ENCODE assay signal across 8 cellular contexts in genomic region chr2:175690113-175690716, GRCh38.
DNase-seq lines count a peak whose midpoint lies in the region; ATAC-seq and TF ChIP-seq lines count a peak whose summit lies in the region.

No MANE protein-coding gene starts in this region.

- ATAC-seq in HG03159 (IDR thresholded peaks at IDR 0.05; ENCODE audit: unreplicated experiment) (peak; percentile 86), HG03196 (IDR thresholded peaks at IDR 0.05; ENCODE audit: unreplicated experiment) (no peak)

- intact Hi-C loops in breast epithelium (cut with DNase I; ENCODE audit: low total_unique reads) (no loop called here), thyroid gland (cut with DNase I) (no loop called here)

- no peak overlapping the region for H3K4me3 ChIP-seq in GM06990 (replicated peaks; ENCODE audit: low read depth, low read length)
- no peak overlapping the region for H3K4me3 ChIP-seq in breast epithelium
- H3K4me3 ChIP-seq in thyroid gland (replicated peaks in 1 of 3): no peak overlapping the region

- peak; percentile 54 for DNase-seq in AG09319 (ENCODE audit: extremely low read depth, low read depth)
- DNase-seq in GM06990 (ENCODE audit: extremely low read depth, insufficient read length): peak; percentile 15
- DNase-seq in NCI-H748 (lab: John Stamatoyannopoulos, UW; ENCODE audit: unreplicated experiment): peak; percentile 76
- DNase-seq in breast epithelium (ENCODE audit: low spot score in 2 of 2): no peak
- peak; percentile 44 for DNase-seq in kidney glomerular epithelial cell (lab: John Stamatoyannopoulos, UW)
- DNase-seq in thyroid gland: peak in 1 of 2 donors; percentile 7

- no peaks in the 10 kb centered on the region for H3K36me3 ChIP-seq in GM06990 (ENCODE audit: control insufficient read depth, insufficient read depth, low read length)
- no peaks in the 10 kb centered on the region for H3K36me3 ChIP-seq in breast epithelium
- H3K36me3 ChIP-seq in thyroid gland: no peaks in the 10 kb centered on the region

- H3K27ac ChIP-seq in breast epithelium (no peak overlapping the region), thyroid gland (no peak overlapping the region)

- TF ChIP-seq POLR2A in breast epithelium (IDR thresholded peaks at IDR 0.05) (no peak), thyroid gland (IDR thresholded peaks at IDR 0.05) (no peak)

- peak; percentile 63 for TF ChIP-seq CTCF in AG09319 (IDR thresholded peaks at IDR 0.05; ENCODE audit: low read depth, low read length)
- TF ChIP-seq CTCF in GM06990 (IDR thresholded peaks at IDR 0.05; ENCODE audit: insufficient read depth, low read length, poor library complexity, severe bottlenecking): peak; percentile 61
- TF ChIP-seq CTCF in breast epithelium (IDR thresholded peaks at IDR 0.05): peak in 2 of 3 donors; percentile 60 to 72
- TF ChIP-seq CTCF in thyroid gland (IDR thresholded peaks at IDR 0.05): peak; percentile 25 to 66 (median 53)

- H3K27me3 ChIP-seq in GM06990 (replicated peaks; ENCODE audit: control insufficient read depth, insufficient read depth, low read length) (no peaks in the 10 kb centered on the region; the same call in 1 of the 2 replicates), breast epithelium (peaks cover 0 to 17% of the 10 kb centered on the region in 2 donors), thyroid gland (peaks cover 6% of the 10 kb centered on the region)

- WGBS in thyroid gland, 2 donors: 3 to 5% methylated on average over 3 of the region's 3 CpGs

- H3K9me3 ChIP-seq in breast epithelium (no peaks in the 10 kb centered on the region), thyroid gland (no peaks in the 10 kb centered on the region)

- H3K4me1 ChIP-seq in breast epithelium (no peaks in the 10 kb centered on the region), thyroid gland (no peaks in the 10 kb centered on the region)

Comparison
In these comparisons a context has a peak if more than half of its experiments do, and no peak if none do; other contexts are left out.
1. DNase-seq: peak in AG09319 (single experiment), GM06990 (single experiment), NCI-H748 (single experiment) and kidney glomerular epithelial cell (single experiment); none in breast epithelium (0 of 2).
2. Peak in every context shown above with its lines, with median percentiles within 50 percentile points of each other: CTCF ChIP-seq.